Comparison of ENCODE assay signal across 1 cellular context in the genomic region with DNA sequence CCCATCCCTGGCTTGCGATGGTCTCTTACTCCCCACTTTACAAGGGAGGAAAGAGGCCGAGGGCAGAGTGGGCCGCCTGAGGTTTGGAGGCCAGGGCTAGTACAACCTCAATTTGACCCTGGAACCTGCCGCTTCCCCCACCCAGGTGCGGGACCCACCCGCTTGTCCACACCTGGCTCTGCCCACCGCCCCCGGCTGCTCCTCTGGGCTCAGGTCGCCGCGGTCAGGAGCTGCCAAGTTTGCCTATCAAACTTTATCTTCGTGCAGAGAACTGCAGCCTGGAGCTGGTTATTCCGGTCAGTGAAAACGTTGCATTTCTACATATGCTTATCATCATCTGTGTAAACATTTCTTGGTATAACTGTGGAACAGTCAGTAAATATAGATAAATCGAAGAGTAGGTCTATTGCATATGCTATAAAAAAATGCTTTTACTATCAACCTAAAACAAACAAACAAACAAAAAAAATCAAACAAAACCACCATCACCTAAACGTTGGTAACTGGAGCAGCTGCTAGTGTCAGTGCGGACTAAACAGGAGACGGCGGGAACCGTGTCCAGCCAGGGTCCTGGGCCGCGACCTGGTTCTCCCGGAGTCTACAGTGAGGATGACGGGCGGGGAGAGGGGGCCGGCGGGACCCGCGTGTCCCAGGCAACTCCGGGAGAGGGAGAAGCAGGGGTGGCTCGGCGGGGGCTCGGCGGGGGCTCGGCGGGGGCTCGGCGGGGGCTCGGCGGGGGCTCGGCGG.
TF ChIP-seq lines count a peak whose summit lies in the region.

No MANE protein-coding gene starts in this region.

TF ChIP-seq in K562, 482 proteins besides CTCF, POLR2A, EP300 and RAD21 (continued from another document and continues in another):
- peak; percentile 83; the same call in 1 of the 2 replicates for TF ChIP-seq NR1H2 (CRISPR knock-in tag; IDR thresholded peaks at IDR 0.05)
- TF ChIP-seq TRIM24 (IDR thresholded peaks at IDR 0.05): peak in 1 of 2 experiments; percentile 53; a peak in 2 of 4 replicates
- TF ChIP-seq SNIP1 (IDR thresholded peaks at IDR 0.05; ENCODE audit: low read depth): peak; percentile 72
- TF ChIP-seq, protein P1, sequence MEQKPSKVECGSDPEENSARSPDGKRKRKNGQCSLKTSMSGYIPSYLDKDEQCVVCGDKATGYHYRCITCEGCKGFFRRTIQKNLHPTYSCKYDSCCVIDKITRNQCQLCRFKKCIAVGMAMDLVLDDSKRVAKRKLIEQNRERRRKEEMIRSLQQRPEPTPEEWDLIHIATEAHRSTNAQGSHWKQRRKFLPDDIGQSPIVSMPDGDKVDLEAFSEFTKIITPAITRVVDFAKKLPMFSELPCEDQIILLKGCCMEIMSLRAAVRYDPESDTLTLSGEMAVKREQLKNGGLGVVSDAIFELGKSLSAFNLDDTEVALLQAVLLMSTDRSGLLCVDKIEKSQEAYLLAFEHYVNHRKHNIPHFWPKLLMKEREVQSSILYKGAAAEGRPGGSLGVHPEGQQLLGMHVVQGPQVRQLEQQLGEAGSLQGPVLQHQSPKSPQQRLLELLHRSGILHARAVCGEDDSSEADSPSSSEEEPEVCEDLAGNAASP (IDR thresholded peaks at IDR 0.05): no peak
- no peak for TF ChIP-seq ZBTB8A (IDR thresholded peaks at IDR 0.05; ENCODE audit: partially characterized antibody)
- no peak for TF ChIP-seq DIDO1 (tag; IDR thresholded peaks at IDR 0.05; ENCODE audit: low read depth)
- TF ChIP-seq NCOA2 (IDR thresholded peaks at IDR 0.05; ENCODE audit: partially characterized antibody in 2 of 2): no peak
- TF ChIP-seq PHTF2 (CRISPR knock-in tag; IDR thresholded peaks at IDR 0.05): no peak
- TF ChIP-seq, protein P2, sequence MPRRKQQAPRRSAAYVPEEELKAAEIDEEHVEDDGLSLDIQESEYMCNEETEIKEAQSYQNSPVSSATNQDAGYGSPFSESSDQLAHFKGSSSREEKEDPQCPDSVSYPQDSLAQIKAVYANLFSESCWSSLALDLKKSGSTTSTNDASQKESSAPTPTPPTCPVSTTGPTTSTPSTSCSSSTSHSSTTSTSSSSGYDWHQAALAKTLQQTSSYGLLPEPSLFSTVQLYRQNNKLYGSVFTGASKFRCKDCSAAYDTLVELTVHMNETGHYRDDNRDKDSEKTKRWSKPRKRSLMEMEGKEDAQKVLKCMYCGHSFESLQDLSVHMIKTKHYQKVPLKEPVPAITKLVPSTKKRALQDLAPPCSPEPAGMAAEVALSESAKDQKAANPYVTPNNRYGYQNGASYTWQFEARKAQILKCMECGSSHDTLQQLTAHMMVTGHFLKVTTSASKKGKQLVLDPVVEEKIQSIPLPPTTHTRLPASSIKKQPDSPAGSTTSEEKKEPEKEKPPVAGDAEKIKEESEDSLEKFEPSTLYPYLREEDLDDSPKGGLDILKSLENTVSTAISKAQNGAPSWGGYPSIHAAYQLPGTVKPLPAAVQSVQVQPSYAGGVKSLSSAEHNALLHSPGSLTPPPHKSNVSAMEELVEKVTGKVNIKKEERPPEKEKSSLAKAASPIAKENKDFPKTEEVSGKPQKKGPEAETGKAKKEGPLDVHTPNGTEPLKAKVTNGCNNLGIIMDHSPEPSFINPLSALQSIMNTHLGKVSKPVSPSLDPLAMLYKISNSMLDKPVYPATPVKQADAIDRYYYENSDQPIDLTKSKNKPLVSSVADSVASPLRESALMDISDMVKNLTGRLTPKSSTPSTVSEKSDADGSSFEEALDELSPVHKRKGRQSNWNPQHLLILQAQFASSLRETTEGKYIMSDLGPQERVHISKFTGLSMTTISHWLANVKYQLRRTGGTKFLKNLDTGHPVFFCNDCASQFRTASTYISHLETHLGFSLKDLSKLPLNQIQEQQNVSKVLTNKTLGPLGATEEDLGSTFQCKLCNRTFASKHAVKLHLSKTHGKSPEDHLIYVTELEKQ (CRISPR knock-in tag; IDR thresholded peaks at IDR 0.05): no peak
- TF ChIP-seq NFE2L1 (tag; IDR thresholded peaks at IDR 0.05; ENCODE audit: borderline replicate concordance, low read depth): no peak
- TF ChIP-seq, protein P3, sequence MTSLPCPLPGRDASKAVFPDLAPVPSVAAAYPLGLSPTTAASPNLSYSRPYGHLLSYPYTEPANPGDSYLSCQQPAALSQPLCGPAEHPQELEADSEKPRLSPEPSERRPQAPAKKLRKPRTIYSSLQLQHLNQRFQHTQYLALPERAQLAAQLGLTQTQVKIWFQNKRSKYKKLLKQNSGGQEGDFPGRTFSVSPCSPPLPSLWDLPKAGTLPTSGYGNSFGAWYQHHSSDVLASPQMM (CRISPR knock-in tag; IDR thresholded peaks at IDR 0.05): no peak
- TF ChIP-seq ZNF165 (CRISPR knock-in tag; IDR thresholded peaks at IDR 0.05; ENCODE audit: borderline replicate concordance): no peak
- TF ChIP-seq HOMEZ (CRISPR knock-in tag; IDR thresholded peaks at IDR 0.05): no peak
- TF ChIP-seq, protein P4, sequence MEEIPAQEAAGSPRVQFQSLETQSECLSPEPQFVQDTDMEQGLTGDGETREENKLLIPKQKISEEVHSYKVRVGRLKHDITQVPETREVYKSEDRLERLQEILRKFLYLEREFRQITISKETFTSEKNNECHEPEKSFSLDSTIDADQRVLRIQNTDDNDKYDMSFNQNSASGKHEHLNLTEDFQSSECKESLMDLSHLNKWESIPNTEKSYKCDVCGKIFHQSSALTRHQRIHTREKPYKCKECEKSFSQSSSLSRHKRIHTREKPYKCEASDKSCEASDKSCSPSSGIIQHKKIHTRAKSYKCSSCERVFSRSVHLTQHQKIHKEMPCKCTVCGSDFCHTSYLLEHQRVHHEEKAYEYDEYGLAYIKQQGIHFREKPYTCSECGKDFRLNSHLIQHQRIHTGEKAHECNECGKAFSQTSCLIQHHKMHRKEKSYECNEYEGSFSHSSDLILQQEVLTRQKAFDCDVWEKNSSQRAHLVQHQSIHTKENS (CRISPR knock-in tag; IDR thresholded peaks at IDR 0.05): no peak
- TF ChIP-seq RCOR1 (IDR thresholded peaks at IDR 0.05; ENCODE audit: borderline replicate concordance in 1 of 2, low read depth in 2 of 2, low read length in 2 of 2): 0 out of 4 replicates have a peak, but pooled peaks of 1 of the 2 experiments have one; percentile 1
- TF ChIP-seq ERF (CRISPR knock-in tag; IDR thresholded peaks at IDR 0.05): no peak
- TF ChIP-seq, protein P5, sequence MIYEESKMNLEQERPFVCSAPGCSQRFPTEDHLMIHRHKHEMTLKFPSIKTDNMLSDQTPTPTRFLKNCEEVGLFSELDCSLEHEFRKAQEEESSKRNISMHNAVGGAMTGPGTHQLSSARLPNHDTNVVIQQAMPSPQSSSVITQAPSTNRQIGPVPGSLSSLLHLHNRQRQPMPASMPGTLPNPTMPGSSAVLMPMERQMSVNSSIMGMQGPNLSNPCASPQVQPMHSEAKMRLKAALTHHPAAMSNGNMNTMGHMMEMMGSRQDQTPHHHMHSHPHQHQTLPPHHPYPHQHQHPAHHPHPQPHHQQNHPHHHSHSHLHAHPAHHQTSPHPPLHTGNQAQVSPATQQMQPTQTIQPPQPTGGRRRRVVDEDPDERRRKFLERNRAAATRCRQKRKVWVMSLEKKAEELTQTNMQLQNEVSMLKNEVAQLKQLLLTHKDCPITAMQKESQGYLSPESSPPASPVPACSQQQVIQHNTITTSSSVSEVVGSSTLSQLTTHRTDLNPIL (CRISPR knock-in tag; IDR thresholded peaks at IDR 0.05): no peak
- TF ChIP-seq PTRF (tag; IDR thresholded peaks at IDR 0.05): no peak
- peak; percentile 69 for TF ChIP-seq GATA2 (CRISPR knock-in tag; IDR thresholded peaks at IDR 0.05)
- TF ChIP-seq CREB3L1 (IDR thresholded peaks at IDR 0.05; ENCODE audit: borderline replicate concordance, low read depth): 0 out of 2 replicates have a peak, but pooled peaks have one; percentile 13
- no peak for TF ChIP-seq ZNF584 (CRISPR knock-in tag; IDR thresholded peaks at IDR 0.05; ENCODE audit: low read depth)
- TF ChIP-seq ZNF143 (CRISPR knock-in tag; IDR thresholded peaks at IDR 0.05): no peak
- no peak for TF ChIP-seq PRPF4 (IDR thresholded peaks at IDR 0.05; ENCODE audit: insufficient read depth, low read depth, low read length, poor library complexity, severe bottlenecking)
- no peak for TF ChIP-seq TEAD2 (tag; IDR thresholded peaks at IDR 0.05)
- no peak; the same call in 1 of the 2 replicates for TF ChIP-seq ZBTB7A (IDR thresholded peaks at IDR 0.05; ENCODE audit: borderline replicate concordance, control insufficient read depth, low read depth, low read length)
- TF ChIP-seq RBM22 (IDR thresholded peaks at IDR 0.05; ENCODE audit: low read depth, low read length, poor library complexity, severe bottlenecking): no peak
- no peak for TF ChIP-seq CAMTA2 (CRISPR knock-in tag; conservative IDR thresholded peaks at IDR 0.05)
- TF ChIP-seq ATF2 (CRISPR knock-in tag; IDR thresholded peaks at IDR 0.05): no peak
- TF ChIP-seq ZNF316 (IDR thresholded peaks at IDR 0.05): peak; percentile 95
- TF ChIP-seq CSDE1 (IDR thresholded peaks at IDR 0.05): 0 out of 4 replicates have a peak, but pooled peaks of 1 of the 2 experiments have one; percentile 52
- no peak for TF ChIP-seq ZC3H11A (IDR thresholded peaks at IDR 0.05; ENCODE audit: low read depth, low read length)
- TF ChIP-seq RBM15 (IDR thresholded peaks at IDR 0.05; ENCODE audit: insufficient read depth, low read length): no peak
- no peak for TF ChIP-seq KAT2B (IDR thresholded peaks at IDR 0.05; ENCODE audit: low read depth, low read length)
- TF ChIP-seq SMARCB1 (IDR thresholded peaks at IDR 0.05; ENCODE audit: insufficient read length, low read depth): no peak
- TF ChIP-seq, protein P6, sequence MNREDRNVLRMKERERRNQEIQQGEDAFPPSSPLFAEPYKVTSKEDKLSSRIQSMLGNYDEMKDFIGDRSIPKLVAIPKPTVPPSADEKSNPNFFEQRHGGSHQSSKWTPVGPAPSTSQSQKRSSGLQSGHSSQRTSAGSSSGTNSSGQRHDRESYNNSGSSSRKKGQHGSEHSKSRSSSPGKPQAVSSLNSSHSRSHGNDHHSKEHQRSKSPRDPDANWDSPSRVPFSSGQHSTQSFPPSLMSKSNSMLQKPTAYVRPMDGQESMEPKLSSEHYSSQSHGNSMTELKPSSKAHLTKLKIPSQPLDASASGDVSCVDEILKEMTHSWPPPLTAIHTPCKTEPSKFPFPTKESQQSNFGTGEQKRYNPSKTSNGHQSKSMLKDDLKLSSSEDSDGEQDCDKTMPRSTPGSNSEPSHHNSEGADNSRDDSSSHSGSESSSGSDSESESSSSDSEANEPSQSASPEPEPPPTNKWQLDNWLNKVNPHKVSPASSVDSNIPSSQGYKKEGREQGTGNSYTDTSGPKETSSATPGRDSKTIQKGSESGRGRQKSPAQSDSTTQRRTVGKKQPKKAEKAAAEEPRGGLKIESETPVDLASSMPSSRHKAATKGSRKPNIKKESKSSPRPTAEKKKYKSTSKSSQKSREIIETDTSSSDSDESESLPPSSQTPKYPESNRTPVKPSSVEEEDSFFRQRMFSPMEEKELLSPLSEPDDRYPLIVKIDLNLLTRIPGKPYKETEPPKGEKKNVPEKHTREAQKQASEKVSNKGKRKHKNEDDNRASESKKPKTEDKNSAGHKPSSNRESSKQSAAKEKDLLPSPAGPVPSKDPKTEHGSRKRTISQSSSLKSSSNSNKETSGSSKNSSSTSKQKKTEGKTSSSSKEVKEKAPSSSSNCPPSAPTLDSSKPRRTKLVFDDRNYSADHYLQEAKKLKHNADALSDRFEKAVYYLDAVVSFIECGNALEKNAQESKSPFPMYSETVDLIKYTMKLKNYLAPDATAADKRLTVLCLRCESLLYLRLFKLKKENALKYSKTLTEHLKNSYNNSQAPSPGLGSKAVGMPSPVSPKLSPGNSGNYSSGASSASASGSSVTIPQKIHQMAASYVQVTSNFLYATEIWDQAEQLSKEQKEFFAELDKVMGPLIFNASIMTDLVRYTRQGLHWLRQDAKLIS (CRISPR knock-in tag; IDR thresholded peaks at IDR 0.05): no peak
- 0 out of 2 replicates have a peak, but pooled peaks have one; percentile 22 for TF ChIP-seq ZSCAN29 (IDR thresholded peaks at IDR 0.05)
- 0 out of 2 replicates have a peak, but pooled peaks have one; percentile 18 for TF ChIP-seq ZKSCAN8 (CRISPR knock-in tag; IDR thresholded peaks at IDR 0.05)
- TF ChIP-seq TRIM25 (IDR thresholded peaks at IDR 0.05; ENCODE audit: borderline replicate concordance): 0 out of 2 replicates have a peak, but pooled peaks have one; percentile 59
